Comparison of ENCODE assay signal across 14 cellular contexts in the genomic region with DNA sequence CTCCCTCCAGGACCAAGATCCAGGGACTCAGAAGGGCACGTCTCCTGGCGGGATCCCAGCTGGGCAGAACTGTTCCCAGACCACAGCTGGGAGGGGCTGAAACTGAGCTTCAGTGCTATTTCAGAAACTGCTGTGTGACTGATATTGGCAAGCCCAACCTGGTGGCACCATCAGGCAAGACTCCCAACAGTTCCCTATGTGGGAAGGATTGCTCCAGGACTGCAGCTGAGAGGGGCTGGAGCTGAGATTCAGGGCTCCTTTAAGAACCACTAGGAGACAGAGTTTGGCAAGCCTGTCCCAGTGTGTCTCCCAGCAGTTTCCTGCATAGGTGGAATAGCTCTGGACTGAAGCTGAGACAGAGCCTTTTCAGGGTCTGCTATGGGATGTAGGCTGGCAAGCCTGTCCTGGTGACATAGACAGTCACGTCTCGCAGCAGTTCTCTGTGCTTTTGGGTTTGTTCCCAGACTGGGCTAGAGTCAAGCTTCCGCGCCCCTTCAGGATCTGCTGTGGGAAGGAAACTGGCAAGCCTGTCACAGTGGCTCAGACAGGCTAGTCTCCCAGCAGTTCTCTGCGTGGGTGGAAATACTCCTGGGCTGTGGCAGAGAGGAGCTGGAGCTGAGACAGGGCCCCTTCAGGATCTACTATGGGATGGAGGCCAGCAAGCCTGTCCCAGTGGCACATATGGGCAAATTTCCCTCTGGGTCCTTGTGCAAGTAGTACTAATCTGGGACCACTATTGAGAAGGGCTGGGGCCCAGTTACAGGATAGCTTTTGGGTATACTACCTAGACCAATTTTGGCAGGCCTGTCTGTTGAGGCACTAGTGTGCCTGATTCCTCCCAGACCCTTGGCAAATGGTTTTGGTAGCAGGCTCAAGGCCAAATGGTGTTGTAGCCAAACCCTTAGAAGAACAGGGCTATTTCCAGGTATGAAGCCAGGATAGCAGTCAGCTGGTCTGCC. TPM values are rescaled to one million over a fixed set of nuclear protein-coding genes. Genes with fewer than 3 reads are reported as not detected.
DNase-seq lines count a peak whose midpoint lies in the region; ATAC-seq, FAIRE-seq and TF ChIP-seq lines count a peak whose summit lies in the region.
"Had no signal": no experiment of that assay in that cellular context is flagged by ENCODE, and none has a peak within 500 bp of the region (broad histone marks: within the 10 kb centered on the region; RNA-seq: fewer than 3 reads in every experiment).

No MANE protein-coding gene starts in this region.

- peaks cover 11% of the 10 kb centered on the region; the same call in 1 of the 2 replicates for H3F3A ChIP-seq in GM23248 (ENCODE audit: insufficient read depth)

- H3K27ac ChIP-seq in GM23248, result peak overlapping the region; percentile 69
- H3K27ac ChIP-seq in right cardiac atrium (ENCODE audit: low read length), result peak overlapping the region; percentile 80
- H3K27ac ChIP-seq in gastrocnemius medialis, result peak overlapping the region; percentile 89 to 91 (median 90)
- H3K27ac ChIP-seq: HL-60 had no signal

- intact Hi-C loops in right cardiac atrium (cut with DNase I) (no loop called here), gastrocnemius medialis (cut with DNase I; ENCODE audit: low total_unique reads) (loop anchor here (2.0 kb wide), 1 partner anchor 17 kb away; no protein-coding TSS in a partner anchor)

- no peaks in the 10 kb centered on the region for H3K27me3 Mint-ChIP-seq in chondrocyte (ENCODE audit: low read depth)
- no peaks in the 10 kb centered on the region for H3K27me3 Mint-ChIP-seq in activated naive CD8-positive, alpha-beta T cell treated with anti-CD3 and anti-CD28 coated beads, Interleukin-2, amount 50 U/mL, for 24 hours
- H3K27me3 Mint-ChIP-seq: stimulated activated naive CD8-positive, alpha-beta T cell treated with anti-CD3 and anti-CD28 coated beads, Interleukin-15, Interleukin-2, amounts not matched to agents 100 ng/mL and 50 ng/mL, for 24 hours had no signal

- H3K4me3 Mint-ChIP-seq in chondrocyte (ENCODE audit: unreplicated experiment), result no peak overlapping the region
- no peak overlapping the region for H3K4me3 Mint-ChIP-seq in activated naive CD8-positive, alpha-beta T cell treated with anti-CD3 and anti-CD28 coated beads, Interleukin-2, amount 50 U/mL, for 24 hours
- H3K4me3 Mint-ChIP-seq: CD4-positive, CD25-positive, alpha-beta regulatory T cell; naive thymus-derived CD4-positive, alpha-beta T cell; stimulated activated naive CD8-positive, alpha-beta T cell treated with anti-CD3 and anti-CD28 coated beads, Interleukin-15, Interleukin-2, amounts not matched to agents 100 ng/mL and 50 ng/mL, for 24 hours had no signal

- H3K4me2 ChIP-seq in GM23248 (ENCODE audit: unreplicated experiment), result peak overlapping the region; percentile 37

- H3K36me3 ChIP-seq in GM23248 (ENCODE audit: low read depth) (no peaks in the 10 kb centered on the region), gastrocnemius medialis (no peaks in the 10 kb centered on the region)

- peaks cover 36% of the 10 kb centered on the region for H3K9me3 Mint-ChIP-seq in chondrocyte (ENCODE audit: low read depth)
- H3K9me3 Mint-ChIP-seq in activated naive CD8-positive, alpha-beta T cell treated with anti-CD3 and anti-CD28 coated beads, Interleukin-2, amount 50 U/mL, for 24 hours, result no peaks in the 10 kb centered on the region

- H3K4me1 Mint-ChIP-seq in chondrocyte (ENCODE audit: low read depth), result peaks cover 20% of the 10 kb centered on the region
- peaks cover 4% of the 10 kb centered on the region for H3K4me1 Mint-ChIP-seq in activated naive CD8-positive, alpha-beta T cell treated with anti-CD3 and anti-CD28 coated beads, Interleukin-2, amount 50 U/mL, for 24 hours

- 20 to 21% methylated on average over 1 to 7 of the region's 7 CpGs for WGBS in GM23248 (ENCODE audit: low coverage in 1 of 2, low lambda C conversion rate in 2 of 2, missing lambda C conversion rate in 2 of 2), 2 experiments
- WGBS in right cardiac atrium, result 21% methylated on average over 7 of the region's 7 CpGs

- peak overlapping the region; percentile 63; the same call in 1 of the 2 replicates for H2AFZ ChIP-seq in GM23248

- ATAC-seq in right cardiac atrium (peak; percentile 88 to 91), gastrocnemius medialis (peak; percentile 92 to 94), GM21723 (IDR thresholded peaks at IDR 0.05; ENCODE audit: unreplicated experiment) (no peak), GM18520 (IDR thresholded peaks at IDR 0.05; ENCODE audit: unreplicated experiment) (no peak)
- ATAC-seq in activated naive CD8-positive, alpha-beta T cell treated with anti-CD3 and anti-CD28 coated beads, Interleukin-2, amount 50 U/mL, for 24 hours, result no peak
- ATAC-seq: naive thymus-derived CD4-positive, alpha-beta T cell had no signal

- TF ChIP-seq POLR2A in gastrocnemius medialis (IDR thresholded peaks at IDR 0.05), result no peak

- H4K20me1 ChIP-seq in GM23248 (ENCODE audit: insufficient read depth), result no peaks in the 10 kb centered on the region

- DNase-seq in GM23248 (peak; percentile 80), chondrocyte (ENCODE audit: low spot score) (no peak), right cardiac atrium (peak; percentile 33 to 79 (median 70)), gastrocnemius medialis (peak; percentile 78 to 93), urothelium cell line (ENCODE audit: low spot score) (no peak)
- DNase-seq in activated naive CD8-positive, alpha-beta T cell treated with anti-CD3 and anti-CD28 coated beads, Interleukin-2, amount 50 U/mL, for 24 hours, result no peak
- DNase-seq: CD4-positive, CD25-positive, alpha-beta regulatory T cell; naive thymus-derived CD4-positive, alpha-beta T cell; NCI-H526 treated with DMSO at 0.1 percent for 48 hours; stimulated activated CD4-positive, alpha-beta T cell treated with anti-CD3 and anti-CD28 coated beads, Interleukin-2, amount 100 ng/mL, for 24 hours had no signal

- peak overlapping the region; percentile 19; the same call in 1 of the 2 replicates for H3K4me3 ChIP-seq in GM23248
- no peak overlapping the region for H3K4me3 ChIP-seq in right cardiac atrium (ENCODE audit: low read length)
- peak overlapping the region in 3 of 4 donors; percentile 7 to 22 (median 13) for H3K4me3 ChIP-seq in gastrocnemius medialis

- H3K4me1 ChIP-seq in GM23248 (ENCODE audit: insufficient read depth) (peaks cover 6% of the 10 kb centered on the region), right cardiac atrium (ENCODE audit: control insufficient read depth, insufficient read depth, low read length) (peaks cover 2% of the 10 kb centered on the region), gastrocnemius medialis (peaks cover 13 to 17% of the 10 kb centered on the region in 2 donors)

- H3K36me3 Mint-ChIP-seq in chondrocyte (ENCODE audit: low read depth), result peaks cover 3% of the 10 kb centered on the region
- no peaks in the 10 kb centered on the region for H3K36me3 Mint-ChIP-seq in activated naive CD8-positive, alpha-beta T cell treated with anti-CD3 and anti-CD28 coated beads, Interleukin-2, amount 50 U/mL, for 24 hours (ENCODE audit: low read depth)
- H3K36me3 Mint-ChIP-seq: CD4-positive, CD25-positive, alpha-beta regulatory T cell had no signal

- H3K9me3 ChIP-seq in GM23248 (ENCODE audit: low read depth) (no peaks in the 10 kb centered on the region), right cardiac atrium (ENCODE audit: control insufficient read depth, low read length) (no peaks in the 10 kb centered on the region), gastrocnemius medialis (no peaks in the 10 kb centered on the region)

- no peak for FAIRE-seq in urothelium cell line (lab: Jason Lieb, UNC)

- TF ChIP-seq CTCF in chondrocyte (IDR thresholded peaks at IDR 0.05) (no peak), gastrocnemius medialis (IDR thresholded peaks at IDR 0.05 in 4 of 5, conservative IDR thresholded peaks at IDR 0.05 in 1 of 5) (no peak)

- no peaks in the 10 kb centered on the region for H3K9me2 ChIP-seq in GM23248 (ENCODE audit: insufficient read depth)

- peak overlapping the region; percentile 86 for H3K27ac Mint-ChIP-seq in chondrocyte (ENCODE audit: unreplicated experiment)
- no peak overlapping the region for H3K27ac Mint-ChIP-seq in activated naive CD8-positive, alpha-beta T cell treated with anti-CD3 and anti-CD28 coated beads, Interleukin-2, amount 50 U/mL, for 24 hours
- H3K27ac Mint-ChIP-seq: CD4-positive, CD25-positive, alpha-beta regulatory T cell; naive thymus-derived CD4-positive, alpha-beta T cell; stimulated activated naive CD8-positive, alpha-beta T cell treated with anti-CD3 and anti-CD28 coated beads, Interleukin-15, Interleukin-2, amounts not matched to agents 100 ng/mL and 50 ng/mL, for 24 hours had no signal

- H3K79me2 ChIP-seq in GM23248 (ENCODE audit: insufficient read depth), result no peaks in the 10 kb centered on the region

- H3K9ac ChIP-seq in GM23248, result peak overlapping the region; percentile 49

- in situ Hi-C loops in GM23248 (cut with MboI) (no loop called here), gastrocnemius medialis (cut with MboI; ENCODE audit: low sequenced_read_pairs in 4 of 4) (no loop called here)

- no peaks in the 10 kb centered on the region for H3K27me3 ChIP-seq in GM23248 (replicated peaks; ENCODE audit: insufficient read depth)
- H3K27me3 ChIP-seq in right cardiac atrium (ENCODE audit: control insufficient read depth, insufficient read depth), result no peaks in the 10 kb centered on the region
- no peaks in the 10 kb centered on the region for H3K27me3 ChIP-seq in gastrocnemius medialis

RNA-seq across cellular contexts. Expression of a gene that starts 20.2 kb away (rescaled TPM):
- 10.0 and 34.7 TPM in 2 replicates for total RNA-seq in GM23248 (2014; rRNA removed; shearing (Covaris generic))
- polyA plus RNA-seq in GM23248 (2016; fragmentation: Nextera tagmentation; extraction: Ambion mirVana) (11.5 and 13.3 TPM in 2 replicates), right cardiac atrium (10.0 TPM)
- total RNA-seq in chondrocyte (53.0 to 69.3 TPM (median 62.9 TPM) in 3 replicates), right cardiac atrium (10 to 100 TPM; 23.4 to 33.2 (median 28.9) TPM), gastrocnemius medialis (10 to 100 TPM; 19.8 to 27.0 (median 24.0) TPM)

Comparison
In these comparisons a context has a peak if more than half of its experiments do, and no peak if none do; other contexts are left out.
1. DNase-seq: peak in GM23248 (single experiment), right cardiac atrium (3 of 3) and gastrocnemius medialis (2 of 2); none in chondrocyte (single experiment), urothelium cell line (single experiment) and activated naive CD8-positive, alpha-beta T cell treated with anti-CD3 and anti-CD28 coated beads, Interleukin-2, amount 50 U/mL, for 24 hours (single experiment).
2. ATAC-seq: peak in right cardiac atrium (2 of 2) and gastrocnemius medialis (2 of 2); none in GM21723 (single experiment), GM18520 (single experiment) and activated naive CD8-positive, alpha-beta T cell treated with anti-CD3 and anti-CD28 coated beads, Interleukin-2, amount 50 U/mL, for 24 hours (single experiment).
3. Peak in every context shown above with its lines, with median percentiles within 50 percentile points of each other: H3K27ac ChIP-seq.